In the genomic region with DNA sequence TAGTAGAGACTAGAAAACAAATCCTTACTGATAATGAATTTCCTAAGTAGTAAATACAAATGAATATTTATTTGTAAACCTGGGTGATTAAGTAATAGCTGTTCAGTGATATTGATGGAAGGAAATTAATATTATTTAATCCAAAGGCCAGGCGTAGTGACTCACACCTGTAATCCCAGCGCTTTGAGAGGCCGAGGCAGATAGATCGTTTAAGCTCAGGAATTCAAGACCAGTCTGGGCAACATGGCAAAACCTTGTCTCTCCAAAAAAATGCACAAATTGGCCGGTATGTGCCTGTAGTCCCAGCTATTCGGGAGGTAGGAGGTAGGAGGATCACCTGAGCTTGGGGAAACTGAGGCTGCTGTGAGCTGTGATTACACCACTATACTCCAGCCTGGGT, we compare ENCODE assay signal across 20 cellular contexts.
DNase-seq lines count a peak whose midpoint lies in the region; ATAC-seq and TF ChIP-seq lines count a peak whose summit lies in the region.
"Had no signal": no experiment of that assay in that cellular context is flagged by ENCODE, and none has a peak within 500 bp of the region (broad histone marks: within the 10 kb centered on the region; RNA-seq: fewer than 3 reads in every experiment).

No MANE protein-coding gene starts in this region.

- peaks cover 7% of the 10 kb centered on the region; the same call in 1 of the 2 replicates for H4K20me1 ChIP-seq in PC-9 (ENCODE audit: insufficient read depth)

- no peak overlapping the region for H2BK120ac ChIP-seq in trophoblast cell (ENCODE audit: insufficient read depth, low read length, poor library complexity)

- H2AK5ac ChIP-seq in trophoblast cell (ENCODE audit: low read length) = no peak overlapping the region

- BruUV-seq in PC-9 (replicated peaks; lab: Mats Ljungman, UMichigan) = no TSS peak

- POLR2A ChIA-PET in PC-9 (lab: Charles Lee; ENCODE audit: unreplicated experiment) = no interaction called here

- no peaks in the 10 kb centered on the region for H3K27me3 Mint-ChIP-seq in activated CD8-positive, alpha-beta memory T cell treated with anti-CD3 and anti-CD28 coated beads, Interleukin-2, amount 10 ng/mL, durations not matched to agents 7 days and 5 days

- TF ChIP-seq CTCF in right atrium auricular region (IDR thresholded peaks at IDR 0.05) (no peak), PC-9 (conservative IDR thresholded peaks at IDR 0.05) (no peak)

- H3K4me1 Mint-ChIP-seq in activated CD8-positive, alpha-beta memory T cell treated with anti-CD3 and anti-CD28 coated beads, Interleukin-2, amount 10 ng/mL, durations not matched to agents 7 days and 5 days = peaks cover 4% of the 10 kb centered on the region

- no peak overlapping the region for H3K4ac ChIP-seq in trophoblast cell (ENCODE audit: low read depth, low read length)

- H3K4me3 Mint-ChIP-seq in activated CD8-positive, alpha-beta memory T cell treated with anti-CD3 and anti-CD28 coated beads, Interleukin-2, amount 10 ng/mL, durations not matched to agents 7 days and 5 days = no peak overlapping the region
- H3K4me3 Mint-ChIP-seq: H9 had no signal

- CTCF ChIA-PET in PC-9 (lab: Charles Lee) = no interaction called here
- CTCF ChIA-PET in activated CD8-positive, alpha-beta memory T cell treated with anti-CD3 and anti-CD28 coated beads, Interleukin-2, amount 10 ng/mL, durations not matched to agents 7 days and 5 days (lab: Charles Lee) = interaction anchor here (0.6 kb wide), 1 partner anchor 8 kb away, joined by 3 read pairs; no protein-coding TSS in a partner anchor

- ATAC-seq in Right ventricle myocardium superior (ENCODE audit: poor library complexity) = no peak
- ATAC-seq in activated CD8-positive, alpha-beta memory T cell treated with anti-CD3 and anti-CD28 coated beads, Interleukin-2, amount 10 ng/mL, durations not matched to agents 7 days and 5 days = no peak
- ATAC-seq: A549 had no signal

- no peak overlapping the region for H2BK12ac ChIP-seq in trophoblast cell (ENCODE audit: low read length)

- H3F3A ChIP-seq in PC-9 (ENCODE audit: insufficient read depth, low read depth) = peaks cover 39% of the 10 kb centered on the region

- no peak overlapping the region for H3K14ac ChIP-seq in trophoblast cell (ENCODE audit: low read length)

- H2BK5ac ChIP-seq in trophoblast cell (ENCODE audit: low read depth, low read length, poor library complexity) = no peak overlapping the region

- H3K9me3 ChIP-seq in right atrium auricular region (no peaks in the 10 kb centered on the region), PC-9 (ENCODE audit: insufficient read depth, low read depth) (no peaks in the 10 kb centered on the region), trophoblast cell (ENCODE audit: insufficient read depth, low read depth, low read length) (peaks cover 1% of the 10 kb centered on the region)
- H3K9me3 ChIP-seq: A549, Peyer's patch, SK-N-SH had no signal

- no peak overlapping the region for H4K8ac ChIP-seq in trophoblast cell (ENCODE audit: low read depth, low read length)

- H2AFZ ChIP-seq in PC-9 (no peak overlapping the region), trophoblast cell (ENCODE audit: insufficient read depth, low read length, poor library complexity) (no peak overlapping the region)

- no peak overlapping the region for H3K27ac Mint-ChIP-seq in activated CD8-positive, alpha-beta memory T cell treated with anti-CD3 and anti-CD28 coated beads, Interleukin-2, amount 10 ng/mL, durations not matched to agents 7 days and 5 days

- H3K27me3 ChIP-seq in right atrium auricular region (no peaks in the 10 kb centered on the region), PC-9 (ENCODE audit: insufficient read depth, low read depth) (no peaks in the 10 kb centered on the region), trophoblast cell (ENCODE audit: insufficient read depth, low read length) (no peaks in the 10 kb centered on the region)
- H3K27me3 ChIP-seq: Peyer's patch had no signal

- H3K79me2 ChIP-seq in PC-9 (ENCODE audit: low read depth) = peaks cover 84% of the 10 kb centered on the region
- no peaks in the 10 kb centered on the region for H3K79me2 ChIP-seq in trophoblast cell (ENCODE audit: control insufficient read depth, insufficient read depth, low read length, poor library complexity)

- peaks cover 0 to 51% of the 10 kb centered on the region in 2 donors for H3K4me1 ChIP-seq in right atrium auricular region
- H3K4me1 ChIP-seq in PC-9 (replicated peaks; ENCODE audit: insufficient read depth) = peaks cover 46% of the 10 kb centered on the region
- peaks cover 19 to 27% of the 10 kb centered on the region in 2 experiments for H3K4me1 ChIP-seq in trophoblast cell (ENCODE audit: control insufficient read depth in 1 of 2, insufficient read depth in 2 of 2, low read length in 2 of 2)

- H3K23ac ChIP-seq in trophoblast cell (ENCODE audit: low read length) = no peak overlapping the region

- intact Hi-C loops in Right ventricle myocardium superior (cut with DNase I) = no loop called here
- intact Hi-C loops in PC-9 (cut with micrococcal nuclease; ENCODE audit: unreplicated experiment) = no loop called here

- no peak overlapping the region for H4K12ac ChIP-seq in trophoblast cell (ENCODE audit: low read depth, low read length)

- H3K4me2 ChIP-seq in PC-9 = no peak overlapping the region
- no peak overlapping the region for H3K4me2 ChIP-seq in trophoblast cell (ENCODE audit: low read length)
- H3K4me2 ChIP-seq: A549, SK-N-SH had no signal

- DNase-seq in right atrium auricular region (ENCODE audit: low spot score) (no peak), Right ventricle myocardium superior (no peak), PC-9 (no peak), trophoblast cell (peak; percentile 11 to 60), SHP77 (lab: John Stamatoyannopoulos, UW) (no peak), UCSD-AML1 (lab: John Stamatoyannopoulos, UW; ENCODE audit: unreplicated experiment) (no peak)
- no peak for DNase-seq in activated CD8-positive, alpha-beta memory T cell treated with anti-CD3 and anti-CD28 coated beads, Interleukin-2, amount 10 ng/mL, durations not matched to agents 7 days and 5 days
- DNase-seq: DND-41, H9, Karpas-422, NCI-H1105, NCI-H1694, NCI-H2081 treated with DMSO at 0.1 percent for 48 hours, NCI-H446 treated with DMSO at 0.1 percent for 48 hours, Peyer's patch, SHP77 treated with DMSO at 0.1 percent for 48 hours, SK-N-SH had no signal

- H3K9me3 Mint-ChIP-seq in activated CD8-positive, alpha-beta memory T cell treated with anti-CD3 and anti-CD28 coated beads, Interleukin-2, amount 10 ng/mL, durations not matched to agents 7 days and 5 days (ENCODE audit: low read depth) = no peaks in the 10 kb centered on the region
- H3K9me3 Mint-ChIP-seq: H9 had no signal

- no peak overlapping the region for H4K91ac ChIP-seq in trophoblast cell (ENCODE audit: low read depth, low read length)

- no peaks in the 10 kb centered on the region for H3K36me3 ChIP-seq in right atrium auricular region
- H3K36me3 ChIP-seq in PC-9 (ENCODE audit: low read depth) = 0 out of 2 replicates have a peak, but pooled peaks cover 7% of the 10 kb centered on the region
- peaks cover 0 to 1% of the 10 kb centered on the region in 2 experiments for H3K36me3 ChIP-seq in trophoblast cell (ENCODE audit: control insufficient read depth in 1 of 2, insufficient read depth in 2 of 2, low read length in 2 of 2)

- H3K4me3 ChIP-seq in right atrium auricular region (no peak overlapping the region), PC-9 (no peak overlapping the region), trophoblast cell (ENCODE audit: low read depth, low read length) (no peak overlapping the region)
- H3K4me3 ChIP-seq: A549, Peyer's patch had no signal

- no peaks in the 10 kb centered on the region for H3K9me2 ChIP-seq in PC-9 (ENCODE audit: insufficient read depth)
- H3K9me2 ChIP-seq: SK-N-SH had no signal

- peak overlapping the region; percentile 46 to 74 for H3K27ac ChIP-seq in right atrium auricular region
- H3K27ac ChIP-seq in PC-9 = peak overlapping the region; percentile 95; the same call in 1 of the 2 replicates
- no peak overlapping the region for H3K27ac ChIP-seq in trophoblast cell (ENCODE audit: low read depth, low read length)
- H3K27ac ChIP-seq: A549, C4-2B, HL-60, Peyer's patch had no signal

- WGBS in trophoblast cell (ENCODE audit: extremely low coverage, insufficient coverage, insufficient read length) = no CpG with 5 or more reads among the region's 6 CpGs

- no peak overlapping the region for H3K18ac ChIP-seq in trophoblast cell (ENCODE audit: low read length)

- peaks cover 6% of the 10 kb centered on the region for H3K79me1 ChIP-seq in trophoblast cell (ENCODE audit: low read length)

- no peaks in the 10 kb centered on the region for H3K36me3 Mint-ChIP-seq in activated CD8-positive, alpha-beta memory T cell treated with anti-CD3 and anti-CD28 coated beads, Interleukin-2, amount 10 ng/mL, durations not matched to agents 7 days and 5 days

- H3K9ac ChIP-seq in trophoblast cell (ENCODE audit: low read length) = no peak overlapping the region
- H3K9ac ChIP-seq: SK-N-SH had no signal

Comparison
In these comparisons a context has a peak if more than half of its experiments do, and no peak if none do; other contexts are left out.
1. DNase-seq: peak in trophoblast cell (2 of 2); none in right atrium auricular region (single experiment), Right ventricle myocardium superior (single experiment), PC-9 (0 of 2), SHP77 (0 of 2), UCSD-AML1 (single experiment) and activated CD8-positive, alpha-beta memory T cell treated with anti-CD3 and anti-CD28 coated beads, Interleukin-2, amount 10 ng/mL, durations not matched to agents 7 days and 5 days (single experiment).